ENCODE assay signal across 36 cellular contexts in genomic region chr16:64717871-64718270, GRCh38.
"Had no signal": no experiment of that assay in that cellular context is flagged by ENCODE, and none has a peak within 500 bp of the region (broad histone marks: within the 10 kb centered on the region; RNA-seq: fewer than 3 reads in every experiment).

No MANE protein-coding gene starts in this region.

- H3K4me3 Mint-ChIP-seq: activated B cell treated with CpG ODN at 0.5 μM for 24 hours; activated CD4-positive, alpha-beta memory T cell treated with anti-CD3 and anti-CD28 coated beads for 36 hours; activated CD4-positive, alpha-beta T cell treated with anti-CD3 and anti-CD28 coated beads, Interleukin-2, amount 10 ng/mL, durations not matched to agents 24 days and 14 days; activated CD8-positive, alpha-beta T cell treated with anti-CD3 and anti-CD28 coated beads for 36 hours; activated naive CD4-positive, alpha-beta T cell treated with anti-CD3 and anti-CD28 coated beads, Interleukin-2, amount 10 ng/mL, durations not matched to agents 7 days and 5 days; activated naive CD4-positive, alpha-beta T cell treated with anti-CD3 and anti-CD28 coated beads, Interleukin-2, amount 50 U/mL, for 24 hours; activated naive CD8-positive, alpha-beta T cell; activated naive CD8-positive, alpha-beta T cell treated with anti-CD3 and anti-CD28 coated beads, Interleukin-2, amount 10 ng/mL, durations not matched to agents 7 days and 5 days; activated naive CD8-positive, alpha-beta T cell treated with anti-CD3 and anti-CD28 coated beads, Interleukin-2, amount 50 U/mL, for 24 hours; activated T-cell treated with anti-CD3 and anti-CD28 coated beads, Interleukin-2, amount 50 U/mL, for 24 hours; brain; central memory CD8-positive, alpha-beta T cell; T-helper 1 cell treated with Interleukin-12 subunit alpha and Interleukin-12 subunit beta and Interleukin-4 antibody, amounts not matched to agents 30 μg/mL and 1 μg/mL, for 36 hours; T-helper 2 cell treated with Interferon-gamma antibody and Interleukin-4, amounts not matched to agents 5 μg/mL and 100 μg/mL, for 36 hours had no signal

- FAIRE-seq: bronchial epithelial cell, TTC549 had no signal

- H3K36me3 Mint-ChIP-seq: activated CD4-positive, alpha-beta memory T cell treated with anti-CD3 and anti-CD28 coated beads for 36 hours; activated naive CD4-positive, alpha-beta T cell treated with anti-CD3 and anti-CD28 coated beads, Interleukin-2, amount 10 ng/mL, durations not matched to agents 7 days and 5 days; activated naive CD4-positive, alpha-beta T cell treated with anti-CD3 and anti-CD28 coated beads, Interleukin-2, amount 50 U/mL, for 24 hours; activated naive CD8-positive, alpha-beta T cell; activated naive CD8-positive, alpha-beta T cell treated with anti-CD3 and anti-CD28 coated beads, Interleukin-2, amount 10 ng/mL, durations not matched to agents 7 days and 5 days; brain had no signal

- H3K4me1 ChIP-seq: ascending aorta had no signal

- H3K36me3 ChIP-seq: ascending aorta, cardiac muscle cell had no signal

- H3K27ac Mint-ChIP-seq: activated B cell treated with CpG ODN at 0.5 μM for 24 hours; activated CD4-positive, alpha-beta memory T cell treated with anti-CD3 and anti-CD28 coated beads for 36 hours; activated CD4-positive, alpha-beta T cell treated with anti-CD3 and anti-CD28 coated beads, Interleukin-2, amount 10 ng/mL, durations not matched to agents 24 days and 14 days; activated CD8-positive, alpha-beta T cell treated with anti-CD3 and anti-CD28 coated beads for 36 hours; activated naive CD4-positive, alpha-beta T cell treated with anti-CD3 and anti-CD28 coated beads, Interleukin-2, amount 10 ng/mL, durations not matched to agents 7 days and 5 days; activated naive CD4-positive, alpha-beta T cell treated with anti-CD3 and anti-CD28 coated beads, Interleukin-2, amount 50 U/mL, for 24 hours; activated naive CD8-positive, alpha-beta T cell; activated naive CD8-positive, alpha-beta T cell treated with anti-CD3 and anti-CD28 coated beads, Interleukin-2, amount 10 ng/mL, durations not matched to agents 7 days and 5 days; activated naive CD8-positive, alpha-beta T cell treated with anti-CD3 and anti-CD28 coated beads, Interleukin-2, amount 50 U/mL, for 24 hours; activated T-cell treated with anti-CD3 and anti-CD28 coated beads, Interleukin-2, amount 50 U/mL, for 24 hours; activated T-helper 2 cell treated with anti-CD3 and anti-CD28 coated beads, Interferon-gamma antibody, Interleukin-2, Interleukin-4, amounts not matched to agents 10 μg/mL and 5 μg/mL and 100 μg/mL, durations not matched to agents 14 hours and 24 hours and 36 hours; brain; T-helper 1 cell treated with Interleukin-12 subunit alpha and Interleukin-12 subunit beta and Interleukin-4 antibody, amounts not matched to agents 30 μg/mL and 1 μg/mL, for 36 hours; T-helper 2 cell treated with Interferon-gamma antibody and Interleukin-4, amounts not matched to agents 5 μg/mL and 100 μg/mL, for 36 hours had no signal

- ATAC-seq: activated CD8-positive, alpha-beta T cell treated with anti-CD3 and anti-CD28 coated beads for 36 hours; activated naive CD8-positive, alpha-beta T cell treated with anti-CD3 and anti-CD28 coated beads, Interleukin-2, amount 50 U/mL, for 24 hours had no signal

- H3K4me1 Mint-ChIP-seq: activated B cell treated with CpG ODN at 0.5 μM for 24 hours; activated CD4-positive, alpha-beta T cell treated with anti-CD3 and anti-CD28 coated beads, Interleukin-2, amount 10 ng/mL, durations not matched to agents 24 days and 14 days; activated naive CD4-positive, alpha-beta T cell treated with anti-CD3 and anti-CD28 coated beads, Interleukin-2, amount 10 ng/mL, durations not matched to agents 7 days and 5 days; activated naive CD4-positive, alpha-beta T cell treated with anti-CD3 and anti-CD28 coated beads, Interleukin-2, amount 50 U/mL, for 24 hours; activated naive CD8-positive, alpha-beta T cell treated with anti-CD3 and anti-CD28 coated beads, Interleukin-2, amount 10 ng/mL, durations not matched to agents 7 days and 5 days; activated naive CD8-positive, alpha-beta T cell treated with anti-CD3 and anti-CD28 coated beads, Interleukin-2, amount 50 U/mL, for 24 hours; central memory CD8-positive, alpha-beta T cell had no signal

- H3K4me3 ChIP-seq: ascending aorta, cardiac muscle cell had no signal

- H3K9me3 ChIP-seq: ascending aorta had no signal

- H3K9me3 Mint-ChIP-seq: activated CD4-positive, alpha-beta T cell treated with anti-CD3 and anti-CD28 coated beads, Interleukin-2, amount 10 ng/mL, durations not matched to agents 24 days and 14 days; brain had no signal

- H3K27ac ChIP-seq: ascending aorta, cardiac muscle cell, VCaP had no signal

- H3K27me3 ChIP-seq: ascending aorta, cardiac muscle cell had no signal

- H3K27me3 Mint-ChIP-seq: activated B cell treated with CpG ODN at 0.5 μM for 24 hours; activated CD4-positive, alpha-beta memory T cell treated with anti-CD3 and anti-CD28 coated beads for 36 hours; activated CD4-positive, alpha-beta T cell treated with anti-CD3 and anti-CD28 coated beads, Interleukin-2, amount 10 ng/mL, durations not matched to agents 24 days and 14 days; activated CD8-positive, alpha-beta T cell treated with anti-CD3 and anti-CD28 coated beads for 36 hours; activated naive CD4-positive, alpha-beta T cell treated with anti-CD3 and anti-CD28 coated beads, Interleukin-2, amount 10 ng/mL, durations not matched to agents 7 days and 5 days; activated naive CD4-positive, alpha-beta T cell treated with anti-CD3 and anti-CD28 coated beads, Interleukin-2, amount 50 U/mL, for 24 hours; activated naive CD8-positive, alpha-beta T cell; activated naive CD8-positive, alpha-beta T cell treated with anti-CD3 and anti-CD28 coated beads, Interleukin-2, amount 10 ng/mL, durations not matched to agents 7 days and 5 days; activated naive CD8-positive, alpha-beta T cell treated with anti-CD3 and anti-CD28 coated beads, Interleukin-2, amount 50 U/mL, for 24 hours; activated T-cell treated with anti-CD3 and anti-CD28 coated beads, Interleukin-2, amount 50 U/mL, for 24 hours; central memory CD8-positive, alpha-beta T cell had no signal

- DNase-seq: activated B cell treated with CpG ODN at 0.5 μM for 24 hours; activated CD4-positive, alpha-beta memory T cell treated with anti-CD3 and anti-CD28 coated beads for 36 hours; activated CD4-positive, alpha-beta T cell treated with anti-CD3 and anti-CD28 coated beads for 4 hours; activated CD4-positive, alpha-beta T cell treated with anti-CD3 and anti-CD28 coated beads, Interleukin-2, amount 10 ng/mL, durations not matched to agents 24 days and 14 days; activated CD4-positive, alpha-beta T cell treated with anti-CD3 and anti-CD28 coated beads, Interleukin-2, amount 50 U/mL, for 1 hour; activated CD4-positive, alpha-beta T cell treated with anti-CD3 and anti-CD28 coated beads, Interleukin-2, amount 50 U/mL, for 4 hours; activated CD4-positive, CD25-positive, alpha-beta regulatory T cell treated with anti-CD3 and anti-CD28 coated beads, Interleukin-2, amount 50 U/mL, for 72 hours; activated CD8-positive, alpha-beta memory T cell treated with anti-CD3 and anti-CD28 coated beads, Interleukin-2, amount 50 U/mL, for 48 hours; activated CD8-positive, alpha-beta T cell treated with anti-CD3 and anti-CD28 coated beads for 36 hours; activated effector memory CD4-positive, alpha-beta T cell treated with Interleukin-2 at 50 U/mL for 16 hours; activated gamma-delta T cell; activated naive CD4-positive, alpha-beta T cell treated with anti-CD3 and anti-CD28 coated beads, Interleukin-2, amount 10 ng/mL, durations not matched to agents 7 days and 5 days; activated naive CD4-positive, alpha-beta T cell treated with Interleukin-2 at 50 U/mL for 16 hours; activated naive CD8-positive, alpha-beta T cell treated with anti-CD3 and anti-CD28 coated beads, Interleukin-2, amount 10 ng/mL, durations not matched to agents 7 days and 5 days; activated naive CD8-positive, alpha-beta T cell treated with anti-CD3 and anti-CD28 coated beads, Interleukin-2, amount 50 U/mL, for 24 hours; activated T-cell treated with anti-CD3 and anti-CD28 coated beads, Interleukin-2, amount 50 U/mL, for 24 hours; activated T-cell treated with anti-CD3 and anti-CD28 coated beads, Interleukin-2, amount 50 U/mL, for 48 hours; amygdala; anterior cingulate cortex; caudate nucleus; cerebellar nuclear complex; T-helper 1 cell; T-helper 2 cell; T-helper 9 cell had no signal
